ENCODE assay signal across 8 cellular contexts in genomic region chr3:11061268-11061871, GRCh38.
DNase-seq lines count a peak whose midpoint lies in the region; ATAC-seq, FAIRE-seq and TF ChIP-seq lines count a peak whose summit lies in the region.
"Not testable (repeated sequence)": the region's sequence is repeated elsewhere in the genome, so short reads cannot be mapped to it uniquely, and the experiment has no call there.

No MANE protein-coding gene starts in this region.

- not testable (repeated sequence) for H3K18ac ChIP-seq in IMR-90 (ENCODE audit: low read depth, low read length)

- not testable (repeated sequence) for H4K91ac ChIP-seq in IMR-90 (ENCODE audit: insufficient read depth, low read depth, low read length)

- H4K5ac ChIP-seq in IMR-90 (ENCODE audit: low read depth, low read length): not testable (repeated sequence)

- not testable (repeated sequence) for TF ChIP-seq CTCF in IMR-90 (conservative IDR thresholded peaks at IDR 0.05; ENCODE audit: low read depth, low read length); Panc1 (IDR thresholded peaks at IDR 0.05); mammary epithelial cell (conservative IDR thresholded peaks at IDR 0.05 in 1 of 2, IDR thresholded peaks at IDR 0.05 in 1 of 2; ENCODE audit: extremely low read depth in 1 of 2, insufficient read depth in 1 of 2, low read depth in 1 of 2, low read length in 2 of 2); cardiac muscle cell (IDR thresholded peaks at IDR 0.05; ENCODE audit: low read depth, low read length); keratinocyte (optimal IDR thresholded peaks at IDR 0.05 in 1 of 3, IDR thresholded peaks at IDR 0.05 in 1 of 3, conservative IDR thresholded peaks at IDR 0.05 in 1 of 3; ENCODE audit: extremely low read depth in 1 of 3, insufficient read depth in 2 of 3, low read length in 3 of 3); osteocyte (IDR thresholded peaks at IDR 0.05); thoracic aorta (IDR thresholded peaks at IDR 0.05)

- H2AK5ac ChIP-seq in IMR-90 (ENCODE audit: low read depth, low read length): not testable (repeated sequence)

- not testable (repeated sequence) for H3K27me3 ChIP-seq in BLaER1; IMR-90 (ENCODE audit: control insufficient read depth, insufficient read depth, low read length); Panc1 (ENCODE audit: control insufficient read depth, insufficient read depth, low read length); mammary epithelial cell (ENCODE audit: insufficient read depth, low read length); keratinocyte (ENCODE audit: control insufficient read depth, extremely low read depth, insufficient read depth, low read length); thoracic aorta (replicated peaks; ENCODE audit: insufficient read depth)
- H3K27me3 ChIP-seq in cardiac muscle cell: peaks cover 42% of the 10 kb centered on the region

- ATAC-seq in IMR-90 (ENCODE audit: low read depth); thoracic aorta (ENCODE audit: insufficient number of reproducible peaks, low FRiP score, low read depth): not testable (repeated sequence)
- peak; percentile 67 for ATAC-seq in Panc1

- not testable (repeated sequence) for H3K56ac ChIP-seq in IMR-90 (ENCODE audit: extremely low read depth, insufficient read depth, low read length)

- not testable (repeated sequence) for H2AK9ac ChIP-seq in IMR-90 (replicated peaks; ENCODE audit: low read depth, low read length, poor library complexity)

- not testable (repeated sequence) for BruUV-seq in IMR-90 (replicated peaks; lab: Mats Ljungman, UMichigan); Panc1 (replicated peaks; lab: Mats Ljungman, UMichigan); mammary epithelial cell (replicated peaks; lab: Mats Ljungman, UMichigan)

- not testable (repeated sequence) for H2BK5ac ChIP-seq in IMR-90 (ENCODE audit: low read depth, low read length, poor library complexity, severe bottlenecking)

- not testable (repeated sequence) for H4K20me1 ChIP-seq in BLaER1; IMR-90 (ENCODE audit: insufficient read depth, low read length); mammary epithelial cell (ENCODE audit: insufficient read depth, low read length); keratinocyte (ENCODE audit: control insufficient read depth, extremely low read depth, insufficient read depth, low read length)

- H3K23ac ChIP-seq in IMR-90 (ENCODE audit: low read depth, low read length): not testable (repeated sequence)

- H2BK20ac ChIP-seq in IMR-90 (ENCODE audit: low read depth, low read length): not testable (repeated sequence)

- H2AFZ ChIP-seq in IMR-90 (replicated peaks; ENCODE audit: low read length, poor library complexity): peak overlapping the region; percentile 98
- peak overlapping the region; percentile 69 for H2AFZ ChIP-seq in mammary epithelial cell (ENCODE audit: low read depth, low read length)
- peak overlapping the region; percentile 74 for H2AFZ ChIP-seq in keratinocyte (ENCODE audit: control insufficient read depth, low read length)

- H3K4me2 ChIP-seq in BLaER1 (peak overlapping the region; percentile 29; the same call in 1 of the 2 replicates), mammary epithelial cell (ENCODE audit: insufficient read depth, low read depth, low read length) (peak overlapping the region; percentile 69), keratinocyte (ENCODE audit: control insufficient read depth, extremely low read depth, insufficient read depth, low read depth, low read length) (peak overlapping the region; percentile 66)
- not testable (repeated sequence) for H3K4me2 ChIP-seq in IMR-90 (ENCODE audit: low read depth, low read length)

- DNase-seq in IMR-90; Panc1 (ENCODE audit: low read depth, low spot score); mammary epithelial cell; keratinocyte (ENCODE audit: low read depth, low spot score); osteocyte (ENCODE audit: extremely low spot score, unreplicated experiment); thoracic aorta (ENCODE audit: low spot score): not testable (repeated sequence)
- peak in 1 of 2 donors; percentile 30 for DNase-seq in cardiac muscle cell (ENCODE audit: low read depth in 1 of 2, low spot score in 1 of 2)

- not testable (repeated sequence) for H3K4ac ChIP-seq in IMR-90 (ENCODE audit: low read depth, low read length)

- H3K27ac Mint-ChIP-seq in osteocyte (ENCODE audit: unreplicated experiment): not testable (repeated sequence)

- in situ Hi-C loops in IMR-90 (cut with MboI; ENCODE audit: low sequenced_read_pairs) (loop anchor here (5.0 to 10.0 kb wide), 3 partner anchors 276 to 593 kb away; no protein-coding TSS in a partner anchor), mammary epithelial cell (cut with MboI; ENCODE audit: low sequenced_read_pairs in 2 of 2) (loop anchor here (5.0 to 10.0 kb wide), 5 partner anchors 96 to 304 kb away; no protein-coding TSS in a partner anchor)
- in situ Hi-C loops in Panc1 (cut with HindIII; ENCODE audit: low pct_unique_long_range_greater_than_20kb, low sequenced_read_pairs): not testable (repeated sequence)

- intact Hi-C loops in IMR-90 (cut with micrococcal nuclease) (loop anchor here (5.0 kb wide), 1 partner anchor 151 kb away; no protein-coding TSS in a partner anchor), Panc1 (cut with micrococcal nuclease; ENCODE audit: unreplicated experiment) (loop anchor here (10.0 kb wide), 2 partner anchors 133 to 273 kb away; no protein-coding TSS in a partner anchor), mammary epithelial cell (cut with micrococcal nuclease) (loop anchor here (5.0 kb wide), 2 partner anchors 76 to 161 kb away; no protein-coding TSS in a partner anchor)

- H2BK15ac ChIP-seq in IMR-90 (ENCODE audit: low read depth, low read length): not testable (repeated sequence)

- not testable (repeated sequence) for H3K9me1 ChIP-seq in IMR-90 (ENCODE audit: insufficient read depth, low read length); keratinocyte (ENCODE audit: control insufficient read depth, extremely low read depth, insufficient read depth, low read length)

- H3K79me2 ChIP-seq in mammary epithelial cell (ENCODE audit: insufficient read depth, low read length); keratinocyte (ENCODE audit: control insufficient read depth, insufficient read depth, low read length): not testable (repeated sequence)

- not testable (repeated sequence) for H3K9ac ChIP-seq in BLaER1; IMR-90 (ENCODE audit: low read depth, low read length); mammary epithelial cell (ENCODE audit: insufficient read depth, low read length)
- H3K9ac ChIP-seq in keratinocyte (ENCODE audit: control insufficient read depth, extremely low read depth, insufficient read depth, low read length): peak overlapping the region; percentile 33

- not testable (repeated sequence) for H3K79me1 ChIP-seq in IMR-90 (ENCODE audit: low read depth in 1 of 2, low read length in 2 of 2)

- TF ChIP-seq POLR2A in IMR-90 (IDR thresholded peaks at IDR 0.05; ENCODE audit: low read depth, low read length): not testable (repeated sequence)

- not testable (repeated sequence) for H3K4me3 ChIP-seq in BLaER1; IMR-90 (ENCODE audit: insufficient read depth, low read depth, low read length); mammary epithelial cell (replicated peaks in 1 of 3; ENCODE audit: insufficient read depth in 1 of 3, low read depth in 2 of 3, low read length in 3 of 3); keratinocyte (ENCODE audit: control insufficient read depth in 2 of 3, extremely low read depth in 1 of 3, insufficient read depth in 2 of 3, low read depth in 1 of 3, low read length in 3 of 3)
- H3K4me3 ChIP-seq in Panc1 (ENCODE audit: low read depth in 2 of 2, low read length in 2 of 2) (peak overlapping the region; percentile 43 to 65), cardiac muscle cell (peak overlapping the region; percentile 30), thoracic aorta (peak overlapping the region; percentile 63)

- H3K4me1 ChIP-seq in BLaER1 (peaks cover 21% of the 10 kb centered on the region), keratinocyte (ENCODE audit: control insufficient read depth, extremely low read depth, insufficient read depth, low read length) (peaks cover 11% of the 10 kb centered on the region)
- not testable (repeated sequence) for H3K4me1 ChIP-seq in IMR-90 (ENCODE audit: control insufficient read depth, insufficient read depth, low read length); Panc1 (ENCODE audit: control insufficient read depth, insufficient read depth, low read length); mammary epithelial cell (ENCODE audit: insufficient read depth, low read length); cardiac muscle cell (ENCODE audit: low read depth); thoracic aorta (ENCODE audit: control insufficient read depth in 1 of 2, low read depth in 2 of 2)

- not testable (repeated sequence) for H2BK120ac ChIP-seq in IMR-90 (ENCODE audit: low read depth, low read length)

- H3K4me3 Mint-ChIP-seq in osteocyte (ENCODE audit: unreplicated experiment): peak overlapping the region; percentile 73

- not testable (repeated sequence) for H3K36me3 ChIP-seq in BLaER1; IMR-90 (ENCODE audit: control insufficient read depth, insufficient read depth, low read length); Panc1 (ENCODE audit: control insufficient read depth, insufficient read depth, low read length); mammary epithelial cell (ENCODE audit: insufficient read depth, low read length); cardiac muscle cell; keratinocyte (ENCODE audit: control insufficient read depth in 2 of 2, extremely low read depth in 1 of 2, insufficient read depth in 2 of 2, low read length in 2 of 2); thoracic aorta

- H3K9me3 Mint-ChIP-seq in osteocyte (ENCODE audit: unreplicated experiment): not testable (repeated sequence)

- TF ChIP-seq RAD21 in IMR-90 (IDR thresholded peaks at IDR 0.05; ENCODE audit: low read length): not testable (repeated sequence)

- peaks cover 12% of the 10 kb centered on the region for H3K27me3 Mint-ChIP-seq in osteocyte (ENCODE audit: unreplicated experiment)

- FAIRE-seq in keratinocyte (lab: Jason Lieb, UNC): not testable (repeated sequence)

- H3K9me3 ChIP-seq in BLaER1: peaks cover 32% of the 10 kb centered on the region
- not testable (repeated sequence) for H3K9me3 ChIP-seq in IMR-90 (ENCODE audit: control insufficient read depth, insufficient read depth, low read length); Panc1 (ENCODE audit: control insufficient read depth, insufficient read depth, low read depth, low read length); mammary epithelial cell (replicated peaks; ENCODE audit: insufficient read depth, low read length); cardiac muscle cell (ENCODE audit: low read depth); keratinocyte (ENCODE audit: control insufficient read depth, low read depth, low read length); thoracic aorta

- not testable (repeated sequence) for H3K36me3 Mint-ChIP-seq in osteocyte (ENCODE audit: unreplicated experiment)

- not testable (repeated sequence) for H3K27ac ChIP-seq in BLaER1; IMR-90 (ENCODE audit: insufficient read depth, low read length); Panc1 (ENCODE audit: low read length); mammary epithelial cell (ENCODE audit: insufficient read depth, low read depth, low read length); cardiac muscle cell; keratinocyte (ENCODE audit: control insufficient read depth, insufficient read depth, low read length); thoracic aorta

- POLR2A ChIA-PET in IMR-90 (lab: Charles Lee; ENCODE audit: unreplicated experiment); Panc1 (lab: Charles Lee): not testable (repeated sequence)

- dilution Hi-C loops in IMR-90 (cut with HindIII; ENCODE audit: low sequenced_read_pairs, unreplicated experiment); keratinocyte (cut with MboI; ENCODE audit: extremely low pct_ligation_motif_present, low sequenced_read_pairs): not testable (repeated sequence)
- dilution Hi-C loops in mammary epithelial cell (cut with HindIII; ENCODE audit: low sequenced_read_pairs): loop anchor here (25.0 kb wide), 1 partner anchor 276 kb away; no protein-coding TSS in a partner anchor

- not testable (repeated sequence) for H3K4me1 Mint-ChIP-seq in osteocyte (ENCODE audit: unreplicated experiment)

- H3K14ac ChIP-seq in IMR-90 (replicated peaks; ENCODE audit: low read depth, low read length): not testable (repeated sequence)

- whole genome bisulfite sequencing in IMR-90 (ENCODE audit: extremely low coverage in 2 of 2, insufficient read length in 1 of 2), 2 experiments: 96% methylated on average over 23 of the region's 41 CpGs; no CpG with 5 or more reads in 1 of the 2 experiments
- WGBS in mammary epithelial cell (ENCODE audit: low coverage, missing lambda C conversion rate): 83% methylated on average over 13 of the region's 41 CpGs

- CTCF ChIA-PET in IMR-90 (lab: Yijun Ruan, JAX) (interaction anchor here (0.7 to 2.6 kb wide), 8 partner anchors 9 to 303 kb away, joined by 3 to 17 read pairs (median 4); partner anchors contain the start of gene HRH1), Panc1 (lab: Charles Lee) (interaction anchor here (0.7 to 2.0 kb wide), 5 partner anchors 75 to 274 kb away, joined by 3 to 5 read pairs (median 3); no protein-coding TSS in a partner anchor), mammary epithelial cell (lab: Charles Lee; ENCODE audit: low non-redundant PET) (interaction anchor here (0.6 to 0.7 kb wide), 2 partner anchors 177 to 275 kb away, joined by 3 read pairs; no protein-coding TSS in a partner anchor)

- not testable (repeated sequence) for H4K8ac ChIP-seq in IMR-90 (ENCODE audit: low read depth in 2 of 2, low read length in 2 of 2)
